Comparison of ENCODE assay signal across 11 cellular contexts in the genomic region with DNA sequence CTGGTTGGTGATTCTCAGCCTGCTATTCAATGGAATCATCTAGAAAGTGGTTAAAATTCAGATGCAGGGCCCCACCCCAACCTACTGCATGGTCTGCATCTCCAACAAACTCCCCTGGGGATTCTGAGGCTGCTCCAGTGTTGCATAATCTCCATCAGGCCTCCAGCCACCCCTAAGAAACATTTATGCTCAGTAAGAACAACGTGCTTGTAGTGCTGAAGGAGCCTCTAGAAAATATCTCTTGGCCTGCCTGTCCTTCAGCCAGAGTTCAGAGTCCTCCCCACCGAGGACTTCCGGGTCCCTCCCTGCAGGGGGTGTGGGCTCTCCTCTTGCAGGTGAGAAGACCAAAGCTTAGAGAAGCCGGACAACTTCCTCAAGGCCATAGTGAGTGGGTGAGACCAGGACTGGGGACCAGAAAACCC.
A peak's percentile ranks its signal among the peaks of the same experiment; 100 is the strongest.
DNase-seq lines count a peak whose midpoint lies in the region; ATAC-seq and TF ChIP-seq lines count a peak whose summit lies in the region.
"Had no signal": no experiment of that assay in that cellular context is flagged by ENCODE, and none has a peak within 500 bp of the region (broad histone marks: within the 10 kb centered on the region; RNA-seq: fewer than 3 reads in every experiment).

No MANE protein-coding gene starts in this region.

- H3K9me3 ChIP-seq in HEK293 (ENCODE audit: control insufficient read depth, insufficient read depth, low read depth, low read length) (no peaks in the 10 kb centered on the region), adipocyte (ENCODE audit: control insufficient read depth, low read length) (no peaks in the 10 kb centered on the region), left ventricle myocardium inferior (replicated peaks) (no peaks in the 10 kb centered on the region), subcutaneous abdominal adipose tissue (ENCODE audit: control insufficient read depth in 5 of 5, low read length in 5 of 5) (no peaks in the 10 kb centered on the region), lower lobe of right lung (no peaks in the 10 kb centered on the region)

- H3K9ac ChIP-seq in adipocyte (ENCODE audit: low read length) (peak overlapping the region; percentile 24), subcutaneous abdominal adipose tissue (ENCODE audit: low read length in 5 of 5) (no peak overlapping the region)
- H3K9ac ChIP-seq: parathyroid adenoma had no signal

- H3K27me3 ChIP-seq in adipocyte (replicated peaks; ENCODE audit: control insufficient read depth, insufficient read depth, low read length) (peaks cover 7% of the 10 kb centered on the region), left ventricle myocardium inferior (ENCODE audit: low read depth) (no peaks in the 10 kb centered on the region), subcutaneous abdominal adipose tissue (ENCODE audit: control insufficient read depth in 5 of 5, insufficient read depth in 4 of 5, low read length in 5 of 5) (peaks cover 0 to 11% (median 6%) of the 10 kb centered on the region in 5 donors), lower lobe of right lung (ENCODE audit: low read depth) (no peaks in the 10 kb centered on the region)

- no peak for ATAC-seq in lower lobe of right lung
- no peak for ATAC-seq in GM18867 (IDR thresholded peaks at IDR 0.05; ENCODE audit: unreplicated experiment)
- no peak for ATAC-seq in HG03457 (IDR thresholded peaks at IDR 0.05; ENCODE audit: unreplicated experiment)

- DNase-seq in adipocyte (ENCODE audit: low read depth): peak; percentile 82
- no peak for DNase-seq in left ventricle myocardium inferior
- DNase-seq in lower lobe of right lung: no peak
- DNase-seq in SW480 (ENCODE audit: low spot score): no peak
- DNase-seq: DMS53, NCI-H2029 had no signal

- TF ChIP-seq CTCF in HEK293 (tag by site-specific recombination; IDR thresholded peaks at IDR 0.05): no peak
- TF ChIP-seq CTCF in left ventricle myocardium inferior (IDR thresholded peaks at IDR 0.05; ENCODE audit: borderline replicate concordance): no peak
- TF ChIP-seq CTCF in lower lobe of right lung (IDR thresholded peaks at IDR 0.05): no peak

- H3K27ac ChIP-seq in HEK293 (ENCODE audit: extremely low read depth, low read depth, low read length): no peak overlapping the region
- peak overlapping the region; percentile 66 for H3K27ac ChIP-seq in left ventricle myocardium inferior (replicated peaks)
- H3K27ac ChIP-seq in subcutaneous abdominal adipose tissue (ENCODE audit: low read depth, low read length): peak overlapping the region; percentile 23
- no peak overlapping the region for H3K27ac ChIP-seq in lower lobe of right lung
- H3K27ac ChIP-seq: parathyroid adenoma had no signal

- no peak overlapping the region for H3K4me3 ChIP-seq in HEK293 (ENCODE audit: low read depth, low read length)
- H3K4me3 ChIP-seq in adipocyte (ENCODE audit: low read length): no peak overlapping the region
- H3K4me3 ChIP-seq in left ventricle myocardium inferior: no peak overlapping the region
- no peak overlapping the region for H3K4me3 ChIP-seq in subcutaneous abdominal adipose tissue (ENCODE audit: low read depth in 1 of 5, low read length in 5 of 5)
- no peak overlapping the region for H3K4me3 ChIP-seq in lower lobe of right lung

- CTCF ChIA-PET in HEK293 (lab: Yijun Ruan, JAX): interaction anchor here (0.7 to 1.8 kb wide), 2 partner anchors 9 to 19 kb away, joined by 4 to 16 read pairs; no protein-coding TSS in a partner anchor

- POLR2A ChIA-PET in HEK293 (lab: Yijun Ruan, JAX): interaction anchor here (1.0 kb wide), 1 partner anchor 8 kb away, joined by 3 read pairs; no protein-coding TSS in a partner anchor

- H3K36me3 ChIP-seq in HEK293 (ENCODE audit: control insufficient read depth in 2 of 2, insufficient read depth in 1 of 2, low read length in 2 of 2) (no peaks in the 10 kb centered on the region), adipocyte (ENCODE audit: control insufficient read depth, insufficient read depth, low read length, severe bottlenecking) (no peaks in the 10 kb centered on the region), left ventricle myocardium inferior (peaks cover 4% of the 10 kb centered on the region), subcutaneous abdominal adipose tissue (ENCODE audit: control insufficient read depth in 5 of 5, insufficient read depth in 5 of 5, low read length in 5 of 5) (peaks cover 0 to 8% (median 0%) of the 10 kb centered on the region in 5 donors), lower lobe of right lung (peaks cover 7% of the 10 kb centered on the region)

- no peaks in the 10 kb centered on the region; the same call in 1 of the 2 replicates for H3K4me1 ChIP-seq in HEK293 (ENCODE audit: control insufficient read depth, insufficient read depth, low read length)
- H3K4me1 ChIP-seq in adipocyte (ENCODE audit: control insufficient read depth, insufficient read depth, low read length): peaks cover 14% of the 10 kb centered on the region
- H3K4me1 ChIP-seq in left ventricle myocardium inferior: peaks cover 53% of the 10 kb centered on the region
- peaks cover 2 to 36% (median 29%) of the 10 kb centered on the region in 5 donors for H3K4me1 ChIP-seq in subcutaneous abdominal adipose tissue (ENCODE audit: control insufficient read depth in 5 of 5, insufficient read depth in 5 of 5, low read length in 5 of 5)
- H3K4me1 ChIP-seq in lower lobe of right lung: peaks cover 29% of the 10 kb centered on the region

- intact Hi-C loops in left ventricle myocardium inferior (cut with micrococcal nuclease) (no loop called here), lower lobe of right lung (cut with DNase I) (no loop called here)

TF ChIP-seq in HEK293, 187 proteins besides CTCF, POLR2A, EP300 and RAD21:
- TF ChIP-seq GLI2 (tag by site-specific recombination; IDR thresholded peaks at IDR 0.05; ENCODE audit: borderline replicate concordance, low read depth): no peak
- 0 out of 2 replicates have a peak, but pooled peaks have one; percentile 2 for TF ChIP-seq GLIS1 (tag by site-specific recombination; IDR thresholded peaks at IDR 0.05)
- TF ChIP-seq, protein P1, sequence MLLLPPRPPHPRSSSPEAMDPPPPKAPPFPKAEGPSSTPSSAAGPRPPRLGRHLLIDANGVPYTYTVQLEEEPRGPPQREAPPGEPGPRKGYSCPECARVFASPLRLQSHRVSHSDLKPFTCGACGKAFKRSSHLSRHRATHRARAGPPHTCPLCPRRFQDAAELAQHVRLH (tag by site-specific recombination; IDR thresholded peaks at IDR 0.05): no peak
- TF ChIP-seq ZBTB20 (tag by site-specific recombination; IDR thresholded peaks at IDR 0.05): peak; percentile 76

Comparison
In these comparisons a context has a peak if more than half of its experiments do, and no peak if none do; other contexts are left out.
1. H3K27ac ChIP-seq: peak in left ventricle myocardium inferior (single experiment) and subcutaneous abdominal adipose tissue (single experiment); none in HEK293 (single experiment) and lower lobe of right lung (single experiment).